ENCODE assay signal across 10 cellular contexts in the genomic region with DNA sequence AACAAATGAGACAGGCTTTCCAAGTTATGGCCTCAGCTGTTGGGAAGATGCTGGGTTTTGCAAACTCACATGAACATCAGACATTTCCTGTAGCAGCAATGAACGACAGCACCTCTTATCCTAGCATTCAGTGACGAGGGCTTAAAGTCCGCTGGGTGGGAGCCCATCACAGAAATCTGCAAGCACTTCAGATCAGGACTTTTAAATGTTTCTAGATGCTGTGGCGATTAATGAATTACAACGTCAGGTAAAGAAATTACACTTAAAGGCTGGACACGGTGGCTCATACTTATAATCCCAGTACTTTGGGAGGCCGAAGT. TPM values are rescaled to one million over a fixed set of nuclear protein-coding genes. Genes with fewer than 3 reads are reported as not detected.
DNase-seq lines count a peak whose midpoint lies in the region; ATAC-seq, FAIRE-seq and TF ChIP-seq lines count a peak whose summit lies in the region.
"Had no signal": no experiment of that assay in that cellular context is flagged by ENCODE, and none has a peak within 500 bp of the region (broad histone marks: within the 10 kb centered on the region; RNA-seq: fewer than 3 reads in every experiment).

No MANE protein-coding gene starts in this region.

- intact Hi-C loops in esophagus squamous epithelium (cut with DNase I), result no loop called here

- H3K4me3 Mint-ChIP-seq in T-helper 17 cell, result peak overlapping the region; percentile 96

- peaks cover 67% of the 10 kb centered on the region for H3K4me1 Mint-ChIP-seq in T-helper 17 cell

- ATAC-seq in T-helper 17 cell (no peak), HG02884 (IDR thresholded peaks at IDR 0.05; ENCODE audit: unreplicated experiment) (no peak)

- H3K36me3 Mint-ChIP-seq in T-helper 17 cell (ENCODE audit: low read depth), result peaks cover 5% of the 10 kb centered on the region

- TF ChIP-seq CTCF in GM12864 (IDR thresholded peaks at IDR 0.05; ENCODE audit: low read depth, low read length, missing control alignments) (no peak), esophagus squamous epithelium (IDR thresholded peaks at IDR 0.05) (no peak)

- H3K27ac ChIP-seq in esophagus squamous epithelium, result peak overlapping the region; percentile 86 to 95 (median 93)
- H3K27ac ChIP-seq in small intestine (ENCODE audit: low read depth in 1 of 2, low read length in 1 of 2), result peak overlapping the region; percentile 36 to 49
- H3K27ac ChIP-seq: HL-60 had no signal

- H3K4me3 ChIP-seq in GM12864 (ENCODE audit: low read depth, low read length) (peak overlapping the region; percentile 0; the same call in 1 of the 2 replicates), esophagus squamous epithelium (peak overlapping the region in 2 of 4 donors; percentile 7 to 41), small intestine (ENCODE audit: low read depth in 1 of 2, low read length in 2 of 2) (no peak overlapping the region)
- H3K4me3 ChIP-seq: left lung had no signal

- WGBS in esophagus squamous epithelium, 2 donors, result 64 to 68% methylated on average over 7 of the region's 7 CpGs
- WGBS in small intestine, 3 donors, result 48 to 70% (median 50%) methylated on average over 7 of the region's 7 CpGs

- H3K4me1 ChIP-seq in esophagus squamous epithelium (peaks cover 34 to 79% (median 37%) of the 10 kb centered on the region in 3 donors), small intestine (ENCODE audit: control insufficient read depth in 2 of 2, insufficient read depth in 1 of 2, low read depth in 1 of 2, low read length in 1 of 2) (peaks cover 6% of the 10 kb centered on the region in 2 donors)

- H3K27ac Mint-ChIP-seq in T-helper 17 cell, result peak overlapping the region; percentile 97

- FAIRE-seq in small intestine (lab: Jason Lieb, UNC), result no peak

- no peaks in the 10 kb centered on the region for H3K9me3 ChIP-seq in T-helper 17 cell (ENCODE audit: control insufficient read depth, low read length, poor library complexity, severe bottlenecking)
- no peaks in the 10 kb centered on the region for H3K9me3 ChIP-seq in esophagus squamous epithelium
- H3K9me3 ChIP-seq in small intestine (ENCODE audit: control insufficient read depth, low read depth), result no peaks in the 10 kb centered on the region
- H3K9me3 ChIP-seq: left lung had no signal

- DNase-seq in GM12864 (ENCODE audit: low read depth) (no peak), T-helper 17 cell (no peak), esophagus squamous epithelium (lab: John Stamatoyannopoulos, UW) (no peak), small intestine (peak; percentile 56), H4 (ENCODE audit: low spot score) (no peak), RPMI8226 (no peak), hypothalamus (lab: John Stamatoyannopoulos, UW) (no peak)
- DNase-seq: left lung had no signal

- no peak for TF ChIP-seq POLR2A in esophagus squamous epithelium (IDR thresholded peaks at IDR 0.05)

- H3K27me3 ChIP-seq in esophagus squamous epithelium (no peaks in the 10 kb centered on the region), small intestine (ENCODE audit: control insufficient read depth in 2 of 2, insufficient read depth in 2 of 2, low read length in 2 of 2) (no peaks in the 10 kb centered on the region)
- H3K27me3 ChIP-seq: left lung had no signal

- H3K36me3 ChIP-seq in esophagus squamous epithelium, result peaks cover 8 to 41% (median 20%) of the 10 kb centered on the region in 3 donors
- peaks cover 0 to 7% of the 10 kb centered on the region in 2 donors for H3K36me3 ChIP-seq in small intestine (ENCODE audit: control insufficient read depth in 2 of 2, insufficient read depth in 2 of 2, low read length in 2 of 2)

- peaks cover 2% of the 10 kb centered on the region for H3K27me3 Mint-ChIP-seq in T-helper 17 cell

RNA-seq across cellular contexts. Expression of a gene that starts 3.8 kb away (rescaled TPM):
- total RNA-seq in T-helper 17 cell (10 to 100 TPM; 32.2 to 41.0 TPM), esophagus squamous epithelium (10 to 100 TPM; 13.4 to 31.4 (median 18.1) TPM)
- polyA plus RNA-seq in small intestine, result 10 to 100 TPM in 2 of 3 donors, 1 to 10 TPM in 1; 5.4 to 16.8 (median 14.4) TPM
- 23.9 and 28.7 TPM in 2 replicates for total RNA-seq in H4 (2014; rRNA removed; shearing (Covaris generic))

RNA-seq across cellular contexts. Expression of a gene that starts 13.9 kb away (rescaled TPM):
- total RNA-seq in T-helper 17 cell (100 to 1,000 TPM; 124 to 141 TPM), esophagus squamous epithelium (10 to 100 TPM; 14.0 to 24.1 (median 19.7) TPM)
- 100 to 1,000 TPM in 2 of 3 donors, 10 to 100 TPM in 1; 64.5 to 434 (median 132) TPM for polyA plus RNA-seq in small intestine
- total RNA-seq in H4 (2014; rRNA removed; shearing (Covaris generic)), result 14.7 and 20.9 TPM in 2 replicates
